In genomic region chr20:38270869-38271608, GRCh38 we compare ENCODE assay signal across 12 cellular contexts. TPM values are rescaled to one million over a fixed set of nuclear protein-coding genes. Genes with fewer than 3 reads are reported as not detected.
DNase-seq lines count a peak whose midpoint lies in the region; ATAC-seq, FAIRE-seq and TF ChIP-seq lines count a peak whose summit lies in the region.
"Had no signal": no experiment of that assay in that cellular context is flagged by ENCODE, and none has a peak within 500 bp of the region (broad histone marks: within the 10 kb centered on the region; RNA-seq: fewer than 3 reads in every experiment).

No MANE protein-coding gene starts in this region.

- peaks cover 20% of the 10 kb centered on the region for H3K9me3 Mint-ChIP-seq in nephron progenitor cell
- H3K9me3 Mint-ChIP-seq: stimulated activated naive CD8-positive, alpha-beta T cell treated with anti-CD3 and anti-CD28 coated beads, Interleukin-15, amount 100 ng/mL, for 72 hours had no signal

- 0% methylated on average over 10 of the region's 10 CpGs for WGBS in K562 (ENCODE audit: insufficient coverage, low coverage, missing lambda C conversion rate)

- no peak for TF ChIP-seq EP300 in K562 (IDR thresholded peaks at IDR 0.05; ENCODE audit: low read length)

- H3K27me3 ChIP-seq in K562 (ENCODE audit: control insufficient read depth in 2 of 2, insufficient read depth in 2 of 2, low read length in 2 of 2): peaks cover 0 to 25% of the 10 kb centered on the region in 2 experiments; a peak in 3 of 5 replicates
- no peaks in the 10 kb centered on the region for H3K27me3 ChIP-seq in right atrium auricular region
- H3K27me3 ChIP-seq in thoracic aorta (replicated peaks; ENCODE audit: insufficient read depth): no peaks in the 10 kb centered on the region
- H3K27me3 ChIP-seq: dorsolateral prefrontal cortex, neural progenitor cell had no signal

- intact Hi-C loops in K562 (cut with micrococcal nuclease): no loop called here

- H3K36me3 ChIP-seq in K562 (ENCODE audit: control insufficient read depth, insufficient read depth, low read length) (no peaks in the 10 kb centered on the region), right atrium auricular region (no peaks in the 10 kb centered on the region), thoracic aorta (no peaks in the 10 kb centered on the region)
- H3K36me3 ChIP-seq: neural progenitor cell had no signal

- peaks cover 31% of the 10 kb centered on the region for H3K27me3 Mint-ChIP-seq in nephron progenitor cell (ENCODE audit: low read depth, poor library complexity)

- no peaks in the 10 kb centered on the region for H3K79me2 ChIP-seq in K562 (ENCODE audit: control insufficient read depth, insufficient read depth, low read length)

- no peak overlapping the region for H3K9ac ChIP-seq in K562 (ENCODE audit: insufficient read depth in 1 of 2, low read depth in 2 of 2, low read length in 2 of 2)
- H3K9ac ChIP-seq: neural progenitor cell had no signal

- TF ChIP-seq RAD21 in K562 (CRISPR knock-in tag; conservative IDR thresholded peaks at IDR 0.05 in 1 of 2, IDR thresholded peaks at IDR 0.05 in 1 of 2): no peak

- TF ChIP-seq CTCF in K562 (IDR thresholded peaks at IDR 0.05 in 2 of 3, conservative IDR thresholded peaks at IDR 0.05 in 1 of 3; ENCODE audit: insufficient read depth in 2 of 3, low read depth in 1 of 3, low read length in 3 of 3) (no peak), right atrium auricular region (IDR thresholded peaks at IDR 0.05) (no peak), thoracic aorta (IDR thresholded peaks at IDR 0.05) (no peak), nephron progenitor cell (IDR thresholded peaks at IDR 0.05) (no peak)

- no peaks in the 10 kb centered on the region for H3K36me3 Mint-ChIP-seq in nephron progenitor cell (ENCODE audit: low read depth)
- H3K36me3 Mint-ChIP-seq: neural progenitor cell had no signal

- BruUV-seq in K562 (replicated peaks; lab: Mats Ljungman, UMichigan): no TSS peak

- POLR2A ChIA-PET in K562 (lab: Yijun Ruan, JAX): no interaction called here

- no peaks in the 10 kb centered on the region for H4K20me1 ChIP-seq in K562 (replicated peaks; ENCODE audit: control insufficient read depth, insufficient read depth, low read length)

- DNase-seq in HS-27A (ENCODE audit: low read depth) (peak; percentile 96), K562 (ENCODE audit: extremely low read depth in 1 of 4, low spot score in 3 of 4) (no peak), right atrium auricular region (ENCODE audit: low spot score) (peak; percentile 77), thoracic aorta (ENCODE audit: low spot score) (peak; percentile 73), inferior parietal cortex (ENCODE audit: extremely low spot score) (no peak), NCI-H2171 (lab: John Stamatoyannopoulos, UW) (no peak), nephron progenitor cell (no peak)
- DNase-seq: NCI-H2029 treated with DMSO at 0.1 percent for 48 hours; stimulated activated naive CD8-positive, alpha-beta T cell treated with anti-CD3 and anti-CD28 coated beads, Interleukin-15, amount 100 ng/mL, for 72 hours had no signal

- H2AFZ ChIP-seq in K562 (ENCODE audit: low read depth, low read length): no peak overlapping the region
- H2AFZ ChIP-seq: neural progenitor cell had no signal

- no peak for FAIRE-seq in K562 (lab: Jason Lieb, UNC)

- ATAC-seq in K562: no peak
- ATAC-seq in thoracic aorta (ENCODE audit: insufficient number of reproducible peaks, low FRiP score, low read depth): peak; percentile 87
- ATAC-seq in HG03565 (IDR thresholded peaks at IDR 0.05; ENCODE audit: unreplicated experiment): no peak
- ATAC-seq: stimulated activated naive CD8-positive, alpha-beta T cell treated with anti-CD3 and anti-CD28 coated beads, Interleukin-15, amount 100 ng/mL, for 72 hours had no signal

- TF ChIP-seq POLR2A in K562 (conservative IDR thresholded peaks at IDR 0.05): no peak

- no peak overlapping the region for H3K4me3 Mint-ChIP-seq in nephron progenitor cell
- H3K4me3 Mint-ChIP-seq: neural progenitor cell; stimulated activated naive CD8-positive, alpha-beta T cell treated with anti-CD3 and anti-CD28 coated beads, Interleukin-15, amount 100 ng/mL, for 72 hours had no signal

- no peak overlapping the region for H3K4me2 ChIP-seq in K562 (ENCODE audit: insufficient read depth, low read length)
- H3K4me2 ChIP-seq: neural progenitor cell had no signal

- H3K4me3 ChIP-seq in K562 (no peak overlapping the region), right atrium auricular region (no peak overlapping the region), thoracic aorta (peak overlapping the region; percentile 54)
- H3K4me3 ChIP-seq: dorsolateral prefrontal cortex, neural progenitor cell had no signal

- no peaks in the 10 kb centered on the region for H3K9me1 ChIP-seq in K562 (ENCODE audit: control insufficient read depth, insufficient read depth, low read length)

- in situ Hi-C loops in K562 (cut with MboI): no loop called here

- H3K4me1 Mint-ChIP-seq in nephron progenitor cell: peaks cover 4% of the 10 kb centered on the region
- H3K4me1 Mint-ChIP-seq: stimulated activated naive CD8-positive, alpha-beta T cell treated with anti-CD3 and anti-CD28 coated beads, Interleukin-15, amount 100 ng/mL, for 72 hours had no signal

- H3K9me3 ChIP-seq in K562 (replicated peaks; ENCODE audit: control insufficient read depth, insufficient read depth, low read depth, low read length): no peaks in the 10 kb centered on the region
- no peaks in the 10 kb centered on the region for H3K9me3 ChIP-seq in right atrium auricular region
- H3K9me3 ChIP-seq in thoracic aorta: no peaks in the 10 kb centered on the region

- H3K27ac ChIP-seq in K562 (ENCODE audit: extremely low read depth, low read depth, low read length) (no peak overlapping the region), right atrium auricular region (peak overlapping the region; percentile 52 to 53), thoracic aorta (peak overlapping the region; percentile 76 to 77)
- H3K27ac ChIP-seq: neural progenitor cell had no signal

- no peak overlapping the region for H3K27ac Mint-ChIP-seq in nephron progenitor cell
- H3K27ac Mint-ChIP-seq: neural progenitor cell had no signal

- CTCF ChIA-PET in K562 (lab: Yijun Ruan, JAX; ENCODE audit: low intra/inter-chr PET ratio): no interaction called here

- no peaks in the 10 kb centered on the region for H3K4me1 ChIP-seq in K562 (replicated peaks in 1 of 2; ENCODE audit: control insufficient read depth in 2 of 2, insufficient read depth in 2 of 2, low read length in 2 of 2)
- H3K4me1 ChIP-seq in right atrium auricular region: peaks cover 0 to 14% of the 10 kb centered on the region in 2 donors
- H3K4me1 ChIP-seq in thoracic aorta (ENCODE audit: control insufficient read depth in 1 of 2, low read depth in 2 of 2): peaks cover 34 to 59% of the 10 kb centered on the region in 2 donors
- H3K4me1 ChIP-seq: neural progenitor cell had no signal

TF ChIP-seq in K562, 482 proteins besides CTCF, POLR2A, EP300 and RAD21 (continues in another document):
- TF ChIP-seq JUND (IDR thresholded peaks at IDR 0.05; ENCODE audit: borderline replicate concordance, low read depth, low read length) (peak; percentile 18; the same call in 1 of the 2 replicates), JUND (tag; IDR thresholded peaks at IDR 0.05; ENCODE audit: borderline replicate concordance, low read depth, low read length) (no peak)

RNA-seq across cellular contexts. Expression of gene KIAA1755, which starts 10.5 kb away (rescaled TPM):
- total RNA-seq in K562 (2011; cell fraction: chromatin; rRNA removed; ENCODE audit: low replicate concordance): not detected in 2 replicates
- not detected in 2 replicates for total RNA-seq in K562 (2011; cell fraction: nucleolus; rRNA removed)
- total RNA-seq in K562 (2011; cell fraction: nucleoplasm; rRNA removed): not detected in 2 replicates
- total RNA-seq in K562 (2014; rRNA removed) (not detected in 2 replicates), K562 (2014; rRNA removed; fragmentation: Illumina TruSeq; extraction: Trizol) (not detected in 2 replicates), K562 (2015; rRNA removed; fragmentation: Illumina TruSeq; extraction: Trizol) (not detected in 2 replicates), K562 (2021) (not detected in 2 replicates), right atrium auricular region (1 to 10 TPM; 3.1 to 4.2 TPM), thoracic aorta (10 to 100 TPM; 11.0 to 45.4 TPM)
- polyA plus RNA-seq in K562 (2011; rRNA removed) (not detected in 2 replicates), K562 (2014; fragmentation: Illumina TruSeq; extraction: Trizol) (not detected in 2 replicates), K562 (2014; fragmentation: Nextera tagmentation; extraction: Ambion mirVana) (not detected), K562 (2014; rRNA removed) (0.12 TPM in 1 of 2 replicates, not detected in the other)
- polyA plus RNA-seq in K562 (2011; cell fraction: cytosol; rRNA removed): not detected in 2 replicates
- polyA plus RNA-seq in K562 (2011; cell fraction: nucleus; rRNA removed): not detected in 2 replicates
- 0.11 TPM in 1 of 2 replicates, not detected in the other for polyA plus RNA-seq in K562 (2012)
- not detected in 2 replicates for polyA minus RNA-seq in K562 (2011; rRNA and poly(A)+ RNA removed)
- polyA minus RNA-seq in K562 (2011; cell fraction: cytosol; rRNA and poly(A)+ RNA removed): not detected in 2 replicates
- not detected in 2 replicates for polyA minus RNA-seq in K562 (2011; cell fraction: nucleus; rRNA and poly(A)+ RNA removed)

RNA-seq across cellular contexts. Expression of gene BPI, which starts 32.9 kb away (rescaled TPM):
- not detected in 2 replicates for total RNA-seq in K562 (2011; cell fraction: chromatin; rRNA removed; ENCODE audit: low replicate concordance)
- total RNA-seq in K562 (2011; cell fraction: nucleolus; rRNA removed): not detected in 2 replicates
- total RNA-seq in K562 (2011; cell fraction: nucleoplasm; rRNA removed): not detected in 2 replicates
- total RNA-seq in K562 (2014; rRNA removed) (not detected in 2 replicates), K562 (2014; rRNA removed; fragmentation: Illumina TruSeq; extraction: Trizol) (not detected in 2 replicates), K562 (2015; rRNA removed; fragmentation: Illumina TruSeq; extraction: Trizol) (not detected in 2 replicates), K562 (2021) (not detected in 2 replicates), right atrium auricular region (not detected), thoracic aorta (1 to 10 TPM in 1 of 2 donors, under 1 TPM in 1; 0.35 to 4.1 TPM)
- polyA plus RNA-seq in K562 (2011; rRNA removed) (not detected in 2 replicates), K562 (2014; fragmentation: Illumina TruSeq; extraction: Trizol) (not detected in 2 replicates), K562 (2014; fragmentation: Nextera tagmentation; extraction: Ambion mirVana) (not detected), K562 (2014; rRNA removed) (not detected in 2 replicates)
- polyA plus RNA-seq in K562 (2011; cell fraction: cytosol; rRNA removed): not detected in 2 replicates
- polyA plus RNA-seq in K562 (2011; cell fraction: nucleus; rRNA removed): not detected in 2 replicates
- polyA plus RNA-seq in K562 (2012): not detected in 2 replicates
- polyA minus RNA-seq in K562 (2011; rRNA and poly(A)+ RNA removed): not detected in 2 replicates
- not detected in 2 replicates for polyA minus RNA-seq in K562 (2011; cell fraction: cytosol; rRNA and poly(A)+ RNA removed)
- not detected in 2 replicates for polyA minus RNA-seq in K562 (2011; cell fraction: nucleus; rRNA and poly(A)+ RNA removed)

Comparison
In these comparisons a context has a peak if more than half of its experiments do, and no peak if none do; other contexts are left out.
1. DNase-seq: peak in HS-27A (single experiment), right atrium auricular region (single experiment) and thoracic aorta (single experiment); none in K562 (0 of 4), inferior parietal cortex (single experiment), NCI-H2171 (single experiment) and nephron progenitor cell (single experiment).